In genomic region chr5:65750938-65751337, GRCh38 we compare ENCODE assay signal across 27 cellular contexts.
"Had no signal": no experiment of that assay in that cellular context is flagged by ENCODE, and none has a peak within 500 bp of the region (broad histone marks: within the 10 kb centered on the region; RNA-seq: fewer than 3 reads in every experiment).

No MANE protein-coding gene starts in this region.

- H3K9me3 ChIP-seq: esophagus muscularis mucosa, gastroesophageal sphincter, heart right ventricle, lower lobe of right lung, pancreas, stomach, thyroid gland, vagina had no signal

- H3K36me3 Mint-ChIP-seq: natural killer cell had no signal

- H3K4me3 Mint-ChIP-seq: natural killer cell had no signal

- FAIRE-seq: endothelial cell of umbilical vein, islet of Langerhans, pancreas had no signal

- H3K36me3 ChIP-seq: esophagus muscularis mucosa, gastroesophageal sphincter, heart right ventricle, lower lobe of right lung, pancreas, stomach, thyroid gland, vagina had no signal

- H3K4me1 Mint-ChIP-seq: natural killer cell had no signal

- DNase-seq: dermis blood vessel endothelial cell; effector memory CD4-positive, alpha-beta T cell; foreskin keratinocyte; glutamatergic neuron; heart right ventricle; hippocampal formation; left cardiac atrium; left ventricle myocardium superior; lower lobe of right lung; natural killer cell; pancreas; stimulated activated CD4-positive, alpha-beta T cell treated with anti-CD3 and anti-CD28 coated beads, Interleukin-12 subunit alpha, Interleukin-12 subunit beta, amount 100 ng/mL, for 4 hours; stimulated activated CD4-positive, alpha-beta T cell treated with anti-CD3 and anti-CD28 coated beads, Interleukin-1b, Interleukin-23, amount 100 ng/mL, for 48 hours; stimulated activated CD4-positive, alpha-beta T cell treated with anti-CD3 and anti-CD28 coated beads, Interleukin-4, amount 100 ng/mL, for 1 hour; stimulated activated CD8-positive, alpha-beta memory T cell treated with anti-CD3 and anti-CD28 coated beads, Interleukin-4, amount 100 ng/mL, for 48 hours; stimulated activated naive CD4-positive, alpha-beta T cell; stomach; thyroid gland; trophoblast cell had no signal

- H3K4me2 ChIP-seq: smooth muscle cell had no signal

- H3K9me3 Mint-ChIP-seq: natural killer cell had no signal

- H3K27ac ChIP-seq: coronary artery, esophagus muscularis mucosa, foreskin keratinocyte, gastroesophageal sphincter, heart right ventricle, lower lobe of right lung, pancreas, stomach, thyroid gland, vagina had no signal

- ATAC-seq: foreskin keratinocyte, gastroesophageal sphincter, heart right ventricle, left cardiac atrium, left ventricle myocardium superior, lower lobe of right lung, natural killer cell, pancreas, sciatic nerve had no signal

- H3K27ac Mint-ChIP-seq: natural killer cell had no signal

- H3K4me3 ChIP-seq: coronary artery, esophagus muscularis mucosa, gastroesophageal sphincter, heart right ventricle, lower lobe of right lung, pancreas, smooth muscle cell, stomach, thyroid gland, vagina had no signal

- H3K4me1 ChIP-seq: foreskin keratinocyte, gastroesophageal sphincter, lower lobe of right lung, pancreas, stomach, thyroid gland, vagina had no signal

- H3K27me3 ChIP-seq: esophagus muscularis mucosa, foreskin keratinocyte, gastroesophageal sphincter, heart right ventricle, pancreas, stomach, thyroid gland, vagina had no signal
